ENCODE assay signal across 19 cellular contexts in the genomic region with DNA sequence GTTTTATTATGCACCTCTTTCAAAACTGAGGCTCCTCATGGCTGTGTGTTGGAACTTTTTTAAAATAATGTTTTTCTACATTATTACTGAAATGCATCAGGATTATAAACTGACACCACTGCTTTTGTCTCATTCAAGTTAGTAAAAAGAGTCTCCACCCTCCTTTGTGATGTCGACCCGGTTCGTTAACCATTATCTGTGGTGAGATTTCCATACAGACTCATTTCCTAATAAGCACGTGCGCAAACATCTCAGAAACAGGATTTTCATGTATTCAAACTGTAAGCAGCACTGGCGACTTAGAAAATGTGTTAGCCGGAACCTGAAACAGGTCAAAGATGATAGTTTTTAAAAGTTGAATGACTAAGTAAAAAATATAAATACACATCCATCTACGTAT.
A peak's percentile ranks its signal among the peaks of the same experiment; 100 is the strongest.
DNase-seq lines count a peak whose midpoint lies in the region; ATAC-seq and TF ChIP-seq lines count a peak whose summit lies in the region.
"Had no signal": no experiment of that assay in that cellular context is flagged by ENCODE, and none has a peak within 500 bp of the region (broad histone marks: within the 10 kb centered on the region; RNA-seq: fewer than 3 reads in every experiment).

No MANE protein-coding gene starts in this region.

- H3K27ac ChIP-seq in OCI-LY3 (ENCODE audit: low read length) (no peak overlapping the region), esophagus muscularis mucosa (replicated peaks in 1 of 4) (peak overlapping the region; percentile 71 to 78 (median 71))
- H3K27ac ChIP-seq: BLaER1 had no signal

- intact Hi-C loops in esophagus muscularis mucosa (cut with DNase I) = loop anchor here (10.0 kb wide), 1 partner anchor 671 kb away; no protein-coding TSS in a partner anchor

- 80% methylated on average over 8 of the region's 8 CpGs for WGBS in esophagus muscularis mucosa

- H3K4me1 ChIP-seq in OCI-LY3 (ENCODE audit: low read length) = peaks cover 14% of the 10 kb centered on the region
- H3K4me1 ChIP-seq in esophagus muscularis mucosa = peaks cover 0 to 33% (median 31%) of the 10 kb centered on the region in 4 donors
- H3K4me1 ChIP-seq: BLaER1 had no signal

- DNase-seq in esophagus muscularis mucosa (ENCODE audit: extremely low spot score) (no peak), kidney tubule cell (ENCODE audit: low spot score) (peak; percentile 54), renal cortical epithelial cell (ENCODE audit: low read depth) (peak; percentile 70), 8988T (no peak), cortex of kidney (lab: John Stamatoyannopoulos, UW) (no peak)
- DNase-seq: CD4-positive, alpha-beta T cell; CD8-positive, alpha-beta memory T cell; DMS 273 treated with DMSO at 0.1 percent for 48 hours; DMS79; EL; GDM1; GOT3; HFFc6 had no signal

- no peak overlapping the region for H3K9ac ChIP-seq in OCI-LY3 (ENCODE audit: low read length)
- H3K9ac ChIP-seq: BLaER1 had no signal

- TF ChIP-seq CTCF in OCI-LY3 (IDR thresholded peaks at IDR 0.05; ENCODE audit: low read depth, low read length) (no peak), esophagus muscularis mucosa (IDR thresholded peaks at IDR 0.05) (no peak)

- no peaks in the 10 kb centered on the region for H3K36me3 ChIP-seq in OCI-LY3 (replicated peaks; ENCODE audit: low read depth, low read length)
- H3K36me3 ChIP-seq in esophagus muscularis mucosa = peaks cover 0 to 40% (median 16%) of the 10 kb centered on the region in 4 donors
- H3K36me3 ChIP-seq: BLaER1, HAP-1 had no signal

- H3K4me3 ChIP-seq in OCI-LY3 (ENCODE audit: low read length) (no peak overlapping the region), esophagus muscularis mucosa (peak overlapping the region in 2 of 4 donors; percentile 48 to 49)
- H3K4me3 ChIP-seq: BLaER1, GM12878, HAP-1 had no signal

- TF ChIP-seq EP300 in esophagus muscularis mucosa (IDR thresholded peaks at IDR 0.05) = no peak

- H3K27me3 ChIP-seq in OCI-LY3 (ENCODE audit: low read depth, low read length) (no peaks in the 10 kb centered on the region), esophagus muscularis mucosa (no peaks in the 10 kb centered on the region)
- H3K27me3 ChIP-seq: BLaER1 had no signal

- peak overlapping the region; percentile 72; the same call in 1 of the 2 replicates for H2AFZ ChIP-seq in OCI-LY3 (ENCODE audit: low read depth, low read length)

- no peaks in the 10 kb centered on the region for H4K20me1 ChIP-seq in OCI-LY3 (ENCODE audit: insufficient read depth, low read length)
- H4K20me1 ChIP-seq: BLaER1 had no signal

- peak overlapping the region; percentile 29; the same call in 1 of the 2 replicates for H3K4me2 ChIP-seq in OCI-LY3 (ENCODE audit: low read length)
- H3K4me2 ChIP-seq: BLaER1 had no signal

- TF ChIP-seq POLR2A in esophagus muscularis mucosa (IDR thresholded peaks at IDR 0.05; ENCODE audit: low read depth) = no peak

- ATAC-seq in GM21381 (IDR thresholded peaks at IDR 0.05; ENCODE audit: unreplicated experiment) (no peak), GM21528 (IDR thresholded peaks at IDR 0.05; ENCODE audit: low FRiP score, unreplicated experiment) (no peak)
- ATAC-seq: GM12878 had no signal

- no peaks in the 10 kb centered on the region for H3K79me2 ChIP-seq in OCI-LY3 (ENCODE audit: low read length)

- no peaks in the 10 kb centered on the region for H3K9me3 ChIP-seq in OCI-LY3 (ENCODE audit: insufficient read depth, low read length)
- H3K9me3 ChIP-seq in esophagus muscularis mucosa = no peaks in the 10 kb centered on the region
- H3K9me3 ChIP-seq: BLaER1, HAP-1 had no signal

Comparison
In these comparisons a context has a peak if more than half of its experiments do, and no peak if none do; other contexts are left out.
1. DNase-seq: peak in kidney tubule cell (single experiment) and renal cortical epithelial cell (single experiment); none in esophagus muscularis mucosa (single experiment), 8988T (single experiment) and cortex of kidney (single experiment).